In genomic region chr2:70698847-70699246, GRCh38 we compare ENCODE assay signal across 21 cellular contexts.
DNase-seq lines count a peak whose midpoint lies in the region; ATAC-seq and FAIRE-seq lines count a peak whose summit lies in the region.
"Had no signal": no experiment of that assay in that cellular context is flagged by ENCODE, and none has a peak within 500 bp of the region (broad histone marks: within the 10 kb centered on the region; RNA-seq: fewer than 3 reads in every experiment).

No MANE protein-coding gene starts in this region.

- no peaks in the 10 kb centered on the region for H3K27me3 Mint-ChIP-seq in activated naive CD4-positive, alpha-beta T cell treated with anti-CD3 and anti-CD28 coated beads for 36 hours (ENCODE audit: low read depth)
- H3K27me3 Mint-ChIP-seq: CD4-positive, alpha-beta T cell had no signal

- peaks cover 5% of the 10 kb centered on the region for H3K36me3 Mint-ChIP-seq in activated naive CD4-positive, alpha-beta T cell treated with anti-CD3 and anti-CD28 coated beads for 36 hours (ENCODE audit: low read depth)

- no peak overlapping the region for H3K4me3 Mint-ChIP-seq in activated naive CD4-positive, alpha-beta T cell treated with anti-CD3 and anti-CD28 coated beads for 36 hours
- H3K4me3 Mint-ChIP-seq: CD4-positive, alpha-beta T cell; HFFc6 had no signal

- intact Hi-C loops in activated naive CD4-positive, alpha-beta T cell treated with anti-CD3 and anti-CD28 coated beads for 36 hours (cut with micrococcal nuclease) = no loop called here

- no peaks in the 10 kb centered on the region for H3K4me1 Mint-ChIP-seq in activated naive CD4-positive, alpha-beta T cell treated with anti-CD3 and anti-CD28 coated beads for 36 hours (ENCODE audit: low read depth)

- DNase-seq in NCI-H2171 treated with DMSO at 0.1 percent for 48 hours (lab: John Stamatoyannopoulos, UW) (peak; percentile 70), NCI-H2171 (lab: John Stamatoyannopoulos, UW) (no peak), HTR-8/SVneo (ENCODE audit: insufficient read length, low spot score) (peak; percentile 13), ecto neural progenitor cell (ENCODE audit: low spot score) (peak; percentile 22), islet precursor cell (peak; percentile 47)
- DNase-seq in activated naive CD4-positive, alpha-beta T cell treated with anti-CD3 and anti-CD28 coated beads for 36 hours = no peak
- DNase-seq: 8988T; CD4-positive, alpha-beta T cell; DMS79; HFFc6; NCI-H1048; NCI-H1436 treated with DMSO at 0.1 percent for 48 hours; NCI-H2029; PC-3; RPMI8226; SIG-M5 had no signal

- H3K9me3 Mint-ChIP-seq in activated naive CD4-positive, alpha-beta T cell treated with anti-CD3 and anti-CD28 coated beads for 36 hours = no peaks in the 10 kb centered on the region
- H3K9me3 Mint-ChIP-seq: CD4-positive, alpha-beta T cell; HFFc6 had no signal

- CTCF ChIA-PET in activated naive CD4-positive, alpha-beta T cell treated with anti-CD3 and anti-CD28 coated beads for 36 hours (lab: Charles Lee) = interaction anchor here (0.8 kb wide), 1 partner anchor 11 kb away, joined by 5 read pairs; no protein-coding TSS in a partner anchor

- no peak for ATAC-seq in GM19324 (IDR thresholded peaks at IDR 0.05; ENCODE audit: low FRiP score, unreplicated experiment)
- no peak for ATAC-seq in HG03469 (IDR thresholded peaks at IDR 0.05; ENCODE audit: unreplicated experiment)
- ATAC-seq: PC-3 had no signal

- FAIRE-seq in HTR-8/SVneo (lab: Jason Lieb, UNC) = peak; percentile 38
- FAIRE-seq: GM12892, GM18507, H1 had no signal

- H3K27ac Mint-ChIP-seq in activated naive CD4-positive, alpha-beta T cell treated with anti-CD3 and anti-CD28 coated beads for 36 hours = no peak overlapping the region
- H3K27ac Mint-ChIP-seq: CD4-positive, alpha-beta T cell; HFFc6 had no signal

Comparison
In these comparisons a context has a peak if more than half of its experiments do, and no peak if none do; other contexts are left out.
1. DNase-seq: peak in NCI-H2171 treated with DMSO at 0.1 percent for 48 hours (single experiment), HTR-8/SVneo (single experiment), ecto neural progenitor cell (single experiment) and islet precursor cell (single experiment); none in NCI-H2171 (single experiment) and activated naive CD4-positive, alpha-beta T cell treated with anti-CD3 and anti-CD28 coated beads for 36 hours (single experiment).